21 cellular contexts compared by ENCODE assay signal in the genomic region with DNA sequence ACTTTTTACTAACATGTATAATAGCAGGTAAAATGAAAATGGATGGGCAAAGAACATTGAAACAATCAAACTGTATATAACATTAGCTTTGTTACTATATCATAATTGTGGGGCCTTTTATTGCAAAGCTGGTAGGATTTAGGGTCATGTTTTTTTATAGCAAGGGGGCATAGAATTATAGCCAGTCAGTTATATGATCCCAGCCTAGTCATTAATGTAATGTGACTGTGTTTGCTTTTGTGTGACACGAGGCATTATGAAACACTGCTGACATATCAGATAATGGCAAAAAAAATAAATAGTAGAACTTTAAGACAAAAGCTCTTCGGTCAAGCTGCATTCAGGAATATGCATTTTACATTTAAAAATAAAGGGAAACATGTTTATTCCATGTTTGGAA.
"Had no signal": no experiment of that assay in that cellular context is flagged by ENCODE, and none has a peak within 500 bp of the region (broad histone marks: within the 10 kb centered on the region; RNA-seq: fewer than 3 reads in every experiment).

No MANE protein-coding gene starts in this region.

- H3K4me3 ChIP-seq: dorsolateral prefrontal cortex, left lung, mucosa of descending colon, thoracic aorta, tibial nerve, upper lobe of right lung, uterus had no signal

- H3K4me1 ChIP-seq: left lung, parathyroid adenoma, uterus had no signal

- DNase-seq: dorsolateral prefrontal cortex; effector CD4-positive, alpha-beta T cell; hypothalamus; immature natural killer cell; islet precursor cell; left lung; mesenchymal stem cell; mucosa of descending colon; naive B cell; right cardiac atrium; small intestine; stimulated activated CD4-positive, alpha-beta T cell treated with anti-CD3 and anti-CD28 coated beads, Interleukin-15, amount 100 ng/mL, for 24 hours; stimulated activated CD4-positive, alpha-beta T cell treated with anti-CD3 and anti-CD28 coated beads, Interleukin-2, amount 100 ng/mL, for 48 hours; stimulated activated naive B cell treated with anti-CD40 and anti-IgM and Interleukin-4, amounts not matched to agents 10 μg/mL and 1 μg/mL and 100 μg/mL, for 72 hours; upper lobe of right lung; uterus had no signal

- H3K27ac ChIP-seq: dorsolateral prefrontal cortex, left lung, neutrophil, parathyroid adenoma, thoracic aorta, tibial nerve, upper lobe of right lung, uterus had no signal

- ATAC-seq: left lung; mucosa of descending colon; natural killer cell treated with Interleukin-12 subunit alpha and Interleukin-12 subunit beta and Interleukin-15 and Interleukin-18, amount 100 ng/mL, for 72 hours; right cardiac atrium; stimulated activated naive B cell treated with anti-CD40 and anti-IgM and Interleukin-4, amounts not matched to agents 10 μg/mL and 1 μg/mL and 100 μg/mL, for 72 hours; upper lobe of right lung had no signal

- H3K9me3 ChIP-seq: left lung, mucosa of descending colon, neutrophil, thoracic aorta, tibial nerve, upper lobe of right lung, uterus had no signal

- H3K36me3 ChIP-seq: left lung, neutrophil, thoracic aorta, tibial nerve, upper lobe of right lung, uterus had no signal

- H3K27me3 ChIP-seq: left lung, neutrophil, tibial nerve, upper lobe of right lung, uterus had no signal
